Comparison of ENCODE assay signal across 9 cellular contexts in genomic region chr1:201482755-201483154, GRCh38. TPM values are rescaled to one million over a fixed set of nuclear protein-coding genes. Genes with fewer than 3 reads are reported as not detected.
A peak's percentile ranks its signal among the peaks of the same experiment; 100 is the strongest.
DNase-seq lines count a peak whose midpoint lies in the region; ATAC-seq and TF ChIP-seq lines count a peak whose summit lies in the region.
"Had no signal": no experiment of that assay in that cellular context is flagged by ENCODE, and none has a peak within 500 bp of the region (broad histone marks: within the 10 kb centered on the region; RNA-seq: fewer than 3 reads in every experiment).

No MANE protein-coding gene starts in this region.

- H3K27me3 ChIP-seq in dorsolateral prefrontal cortex = peaks cover 0 to 9% (median 0%) of the 10 kb centered on the region in 45 donors
- H3K27me3 ChIP-seq in stomach = peaks cover 0 to 9% (median 0%) of the 10 kb centered on the region in 3 donors
- peaks cover 6% of the 10 kb centered on the region for H3K27me3 ChIP-seq in hepatocyte

- H3K4me1 ChIP-seq in stomach = peaks cover 17 to 50% (median 40%) of the 10 kb centered on the region in 4 donors
- H3K4me1 ChIP-seq in hepatocyte (ENCODE audit: insufficient read depth) = peaks cover 14% of the 10 kb centered on the region

- peaks cover 40 to 46% (median 45%) of the 10 kb centered on the region in 4 donors for H3K36me3 ChIP-seq in stomach
- no peaks in the 10 kb centered on the region for H3K36me3 ChIP-seq in hepatocyte (replicated peaks; ENCODE audit: insufficient read depth, low read depth)

- no peak for TF ChIP-seq CTCF in dorsolateral prefrontal cortex (IDR thresholded peaks at IDR 0.05 in 54 of 56, conservative IDR thresholded peaks at IDR 0.05 in 2 of 56; ENCODE audit: low read depth in 1 of 56, partially characterized antibody in 56 of 56)
- no peak for TF ChIP-seq CTCF in stomach (IDR thresholded peaks at IDR 0.05)
- TF ChIP-seq CTCF in hepatocyte (IDR thresholded peaks at IDR 0.05; ENCODE audit: poor library complexity) = no peak

- no peaks in the 10 kb centered on the region for H3K79me2 ChIP-seq in hepatocyte

- no peak for TF ChIP-seq POLR2A in stomach (IDR thresholded peaks at IDR 0.05)

- DNase-seq in DMS53 (lab: John Stamatoyannopoulos, UW) (peak; percentile 49), DMS53 treated with DMSO at 0.1 percent for 48 hours (lab: John Stamatoyannopoulos, UW; ENCODE audit: unreplicated experiment) (no peak), dorsolateral prefrontal cortex (no peak), stomach (no peak), hepatocyte (ENCODE audit: low spot score) (no peak), T-helper 2 cell (no peak)
- DNase-seq: SIG-M5 had no signal

- no peak overlapping the region for H2AFZ ChIP-seq in hepatocyte

- TF ChIP-seq EP300 in stomach (IDR thresholded peaks at IDR 0.05) = no peak

- H3K4me3 ChIP-seq in dorsolateral prefrontal cortex = peak overlapping the region in 1 of 59 donors; percentile 57
- H3K4me3 ChIP-seq in stomach = peak overlapping the region in 1 of 4 donors; percentile 2
- H3K4me3 ChIP-seq in hepatocyte = no peak overlapping the region

- no peaks in the 10 kb centered on the region for H3K9me2 ChIP-seq in hepatocyte (replicated peaks; ENCODE audit: insufficient read depth)

- no peaks in the 10 kb centered on the region for H4K20me1 ChIP-seq in hepatocyte (ENCODE audit: insufficient read depth, poor library complexity, severe bottlenecking)

- no peaks in the 10 kb centered on the region for H3K9me3 ChIP-seq in stomach
- H3K9me3 ChIP-seq in hepatocyte (ENCODE audit: low read depth) = no peaks in the 10 kb centered on the region

- no peak overlapping the region for H3K4me2 ChIP-seq in hepatocyte

- 50 to 73% (median 63%) methylated on average over 4 to 5 of the region's 5 CpGs for WGBS in stomach, 5 donors
- WGBS in hepatocyte (ENCODE audit: low lambda C conversion rate, missing lambda C conversion rate) = 80% methylated on average over 5 of the region's 5 CpGs

- ATAC-seq in HG02852 (IDR thresholded peaks at IDR 0.05; ENCODE audit: unreplicated experiment) = peak; percentile 40
- ATAC-seq in HG03457 (IDR thresholded peaks at IDR 0.05; ENCODE audit: unreplicated experiment) = no peak

- H3K27ac ChIP-seq in dorsolateral prefrontal cortex = peak overlapping the region in 57 of 59 donors; percentile 27 to 100 (median 89)
- H3K27ac ChIP-seq in stomach = peak overlapping the region in 4 of 5 donors; percentile 77 to 95 (median 78)
- no peak overlapping the region for H3K27ac ChIP-seq in hepatocyte

- intact Hi-C loops in dorsolateral prefrontal cortex (cut with DNase I) = loop anchor here (1.0 to 5.0 kb wide), 5 partner anchors 30 to 230 kb away; no protein-coding TSS in a partner anchor
- intact Hi-C loops in stomach (cut with DNase I; ENCODE audit: low total_unique reads) = no loop called here

RNA-seq across cellular contexts. Expression of gene PHLDA3, which starts 13.8 kb away (rescaled TPM):
- 100 to 1,000 TPM in 6 of 120 experiments, 10 to 100 TPM in 114; 34.3 to 144 (median 58.1) TPM for total RNA-seq in dorsolateral prefrontal cortex
- 10 to 100 TPM in 4 of 5 donors, 1 to 10 TPM in 1; 4.0 to 66.5 (median 12.7) TPM for total RNA-seq in stomach
- polyA plus RNA-seq in stomach = 10 to 100 TPM; 21.5 to 45.4 (median 29.9) TPM
- total RNA-seq in hepatocyte = 24.4 and 30.2 TPM in 2 replicates
- polyA plus RNA-seq in hepatocyte = 62.9 and 64.6 TPM in 2 replicates

RNA-seq across cellular contexts. Expression of gene CSRP1, which starts 24.2 kb away (rescaled TPM):
- total RNA-seq in dorsolateral prefrontal cortex = 1,000 to 10,000 TPM in 2 of 120 experiments, 100 to 1,000 TPM in 118; 225 to 1,268 (median 522) TPM
- 1,000 to 10,000 TPM in 2 of 5 donors, 100 to 1,000 TPM in 3; 304 to 2,162 (median 853) TPM for total RNA-seq in stomach
- polyA plus RNA-seq in stomach = 100 to 1,000 TPM; 220 to 641 (median 274) TPM
- 76.0 and 101 TPM in 2 replicates for total RNA-seq in hepatocyte
- 47.6 and 50.9 TPM in 2 replicates for polyA plus RNA-seq in hepatocyte

RNA-seq across cellular contexts. Expression of gene NAV1, which starts 56.2 kb away (rescaled TPM):
- total RNA-seq in dorsolateral prefrontal cortex (100 to 1,000 TPM in 17 of 120 experiments, 10 to 100 TPM in 103; 53.8 to 141 (median 77.6) TPM), stomach (10 to 100 TPM in 4 of 5 donors, 1 to 10 TPM in 1; 8.2 to 33.0 (median 17.3) TPM), hepatocyte (15.0 and 15.2 TPM in 2 replicates)
- polyA plus RNA-seq in stomach (1 to 10 TPM; 3.0 to 4.7 (median 4.7) TPM), hepatocyte (18.3 and 18.8 TPM in 2 replicates)
